ENCODE assay signal across 22 cellular contexts in genomic region chr5:91408710-91409109, GRCh38. TPM values are rescaled to one million over a fixed set of nuclear protein-coding genes. Genes with fewer than 3 reads are reported as not detected.
DNase-seq lines count a peak whose midpoint lies in the region; ATAC-seq, FAIRE-seq and TF ChIP-seq lines count a peak whose summit lies in the region.
"Had no signal": no experiment of that assay in that cellular context is flagged by ENCODE, and none has a peak within 500 bp of the region (broad histone marks: within the 10 kb centered on the region; RNA-seq: fewer than 3 reads in every experiment).

No MANE protein-coding gene starts in this region.

- H3K9me3 ChIP-seq in left lung, result no peaks in the 10 kb centered on the region
- H3K9me3 ChIP-seq: BLaER1 treated with 17β-estradiol and CSF1 and Interleukin-3, amounts not matched to agents 10 nM and 100 nM; HAP-1 had no signal

- no peak overlapping the region for H3K27ac Mint-ChIP-seq in naive thymus-derived CD8-positive, alpha-beta T cell
- H3K27ac Mint-ChIP-seq: CD4-positive, alpha-beta T cell; GM23338 had no signal

- no peaks in the 10 kb centered on the region for H3K4me1 ChIP-seq in left lung

- DNase-seq in ELR (ENCODE audit: low read depth) (peak; percentile 28), NCI-H226 (peak; percentile 71), bronchial epithelial cell (ENCODE audit: low read depth) (peak; percentile 55), left colon (no peak), NCI-H2196 treated with DMSO at 0.1 percent for 48 hours (lab: John Stamatoyannopoulos, UW; ENCODE audit: unreplicated experiment) (no peak), left lung (no peak)
- DNase-seq in naive thymus-derived CD8-positive, alpha-beta T cell, result no peak
- DNase-seq: AML-193; CD4-positive, alpha-beta T cell; Kasumi-1; NCI-H1105 treated with DMSO at 0.1 percent for 48 hours; NCI-H146; NCI-H2029; NCI-H526 treated with DMSO at 0.1 percent for 48 hours; SIG-M5 had no signal

- H3K36me3 ChIP-seq in bronchial epithelial cell (ENCODE audit: control insufficient read depth, insufficient read depth, low read length), result no peaks in the 10 kb centered on the region
- no peaks in the 10 kb centered on the region for H3K36me3 ChIP-seq in left lung
- H3K36me3 ChIP-seq: BLaER1 treated with 17β-estradiol and CSF1 and Interleukin-3, amounts not matched to agents 10 nM and 100 nM; HAP-1 had no signal

- H3K36me3 Mint-ChIP-seq in naive thymus-derived CD8-positive, alpha-beta T cell, result peaks cover 0 to 1% (median 0%) of the 10 kb centered on the region in 3 donors

- intact Hi-C loops in left colon (cut with DNase I, micrococcal nuclease), result no loop called here
- intact Hi-C loops in left lung (cut with DNase I), result no loop called here

- H3K27me3 Mint-ChIP-seq in naive thymus-derived CD8-positive, alpha-beta T cell, result no peaks in the 10 kb centered on the region
- H3K27me3 Mint-ChIP-seq: CD4-positive, alpha-beta T cell had no signal

- H3K4me3 ChIP-seq in bronchial epithelial cell (ENCODE audit: low read depth, low read length), result no peak overlapping the region
- no peak overlapping the region for H3K4me3 ChIP-seq in left lung
- H3K4me3 ChIP-seq: BLaER1 treated with 17β-estradiol and CSF1 and Interleukin-3, amounts not matched to agents 10 nM and 100 nM; GM23338; HAP-1; SK-N-MC had no signal

- no peaks in the 10 kb centered on the region for H3K4me1 Mint-ChIP-seq in naive thymus-derived CD8-positive, alpha-beta T cell
- H3K4me1 Mint-ChIP-seq: GM23338 had no signal

- H3K9me3 Mint-ChIP-seq in naive thymus-derived CD8-positive, alpha-beta T cell, result no peaks in the 10 kb centered on the region
- H3K9me3 Mint-ChIP-seq: CD4-positive, alpha-beta T cell; GM23338 had no signal

- POLR2A ChIA-PET in naive thymus-derived CD8-positive, alpha-beta T cell (lab: Charles Lee), result no interaction called here

- TF ChIP-seq CTCF in bronchial epithelial cell (IDR thresholded peaks at IDR 0.05; ENCODE audit: insufficient read depth, low read length, severe bottlenecking) (no peak), left lung (IDR thresholded peaks at IDR 0.05) (no peak)

- H3K4me3 Mint-ChIP-seq in naive thymus-derived CD8-positive, alpha-beta T cell, result no peak overlapping the region
- H3K4me3 Mint-ChIP-seq: CD4-positive, alpha-beta T cell; GM23338 had no signal

- ATAC-seq in left colon (peak; percentile 51), left lung (no peak), HG02981 (IDR thresholded peaks at IDR 0.05; ENCODE audit: unreplicated experiment) (no peak)
- no peak for ATAC-seq in naive thymus-derived CD8-positive, alpha-beta T cell
- ATAC-seq: GM23338 had no signal

- no peak overlapping the region for H3K27ac ChIP-seq in left lung
- H3K27ac ChIP-seq: BLaER1 treated with 17β-estradiol and CSF1 and Interleukin-3, amounts not matched to agents 10 nM and 100 nM; SK-N-MC had no signal

- H3K27me3 ChIP-seq in bronchial epithelial cell (ENCODE audit: control insufficient read depth, insufficient read depth, low read length), result no peaks in the 10 kb centered on the region
- no peaks in the 10 kb centered on the region for H3K27me3 ChIP-seq in left lung
- H3K27me3 ChIP-seq: BLaER1 treated with 17β-estradiol and CSF1 and Interleukin-3, amounts not matched to agents 10 nM and 100 nM had no signal

- no peak for FAIRE-seq in bronchial epithelial cell (lab: Jason Lieb, UNC)
- FAIRE-seq: D721Med, GM18507 had no signal

RNA-seq across cellular contexts. Expression of gene ARRDC3, which starts 25.6 kb away (rescaled TPM):
- total RNA-seq in bronchial epithelial cell (70.3 and 125 TPM in 2 replicates), left colon (10 to 100 TPM; 14.5 to 33.0 TPM), left lung (100 to 1,000 TPM in 1 of 2 donors, 10 to 100 TPM in 1; 80.3 to 182 TPM)
- 100 to 1,000 TPM; 355 to 374 TPM for total RNA-seq in naive thymus-derived CD8-positive, alpha-beta T cell
- 100 to 1,000 TPM in 2 of 3 donors, 10 to 100 TPM in 1; 72.6 to 134 (median 113) TPM for polyA plus RNA-seq in naive thymus-derived CD8-positive, alpha-beta T cell

Comparison
In these comparisons a context has a peak if more than half of its experiments do, and no peak if none do; other contexts are left out.
1. DNase-seq: peak in ELR (single experiment), NCI-H226 (single experiment) and bronchial epithelial cell (single experiment); none in left colon (0 of 2), NCI-H2196 treated with DMSO at 0.1 percent for 48 hours (single experiment), left lung (0 of 2) and naive thymus-derived CD8-positive, alpha-beta T cell (0 of 10).